ENCODE assay signal across 30 cellular contexts in the genomic region with DNA sequence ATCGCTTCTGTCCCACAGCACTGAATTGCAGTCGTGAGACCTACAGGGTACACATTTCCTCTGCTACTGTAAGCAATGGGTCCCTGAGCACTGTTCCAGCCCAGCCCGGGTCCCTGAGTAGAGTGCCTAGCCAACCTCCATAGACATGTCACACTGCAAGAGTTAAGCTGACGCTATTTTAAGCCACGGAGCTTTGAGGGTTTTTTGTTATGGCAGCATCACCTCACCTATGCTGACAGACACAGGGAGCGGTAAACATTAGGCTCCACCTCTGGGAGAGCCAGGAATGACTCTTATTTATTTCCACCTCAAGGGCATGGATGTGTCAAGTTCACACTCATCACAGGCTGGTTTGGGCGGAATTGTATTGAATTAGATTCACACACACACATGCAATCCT. TPM values are rescaled to one million over a fixed set of nuclear protein-coding genes. Genes with fewer than 3 reads are reported as not detected.
"Had no signal": no experiment of that assay in that cellular context is flagged by ENCODE, and none has a peak within 500 bp of the region (broad histone marks: within the 10 kb centered on the region; RNA-seq: fewer than 3 reads in every experiment).

No MANE protein-coding gene starts in this region.

- H3K9me3 ChIP-seq: esophagus squamous epithelium, gastrocnemius medialis, heart right ventricle, left lung, lower lobe of right lung, mucosa of descending colon had no signal

- H3K4me3 ChIP-seq: coronary artery, dorsolateral prefrontal cortex, esophagus squamous epithelium, gastrocnemius medialis, heart right ventricle, left lung, lower lobe of right lung, mucosa of descending colon had no signal

- FAIRE-seq: colon, endothelial cell of umbilical vein, islet of Langerhans, keratinocyte had no signal

- DNase-seq: dermis blood vessel endothelial cell; dorsolateral prefrontal cortex; effector CD4-positive, alpha-beta T cell; effector memory CD4-positive, alpha-beta T cell; erythroblast; esophagus squamous epithelium; foreskin fibroblast; foreskin melanocyte; gastrocnemius medialis; glutamatergic neuron; heart right ventricle; hippocampal formation; left cardiac atrium; left lung; left ventricle myocardium superior; lower lobe of right lung; mesenchymal stem cell; mucosa of descending colon; naive B cell had no signal

- H3K36me3 ChIP-seq: esophagus squamous epithelium, gastrocnemius medialis, heart right ventricle, left lung, lower lobe of right lung had no signal

- H3K27ac ChIP-seq: coronary artery, epithelial cell of prostate, esophagus squamous epithelium, gastrocnemius medialis, heart right ventricle, left lung, lower lobe of right lung had no signal

- ATAC-seq: esophagus mucosa, gastrocnemius medialis, heart right ventricle, left cardiac atrium, left lung, left ventricle myocardium superior, lower lobe of right lung, mucosa of descending colon had no signal

- H3K4me1 ChIP-seq: esophagus squamous epithelium, gastrocnemius medialis, heart right ventricle, left lung, lower lobe of right lung had no signal

RNA-seq across cellular contexts. Expression of a gene that starts 45.1 kb away (rescaled TPM):
- total RNA-seq: dermis blood vessel endothelial cell, endothelial cell of umbilical vein, esophagus mucosa, esophagus squamous epithelium, glomerular endothelial cell, heart right ventricle, kidney epithelial cell, left cardiac atrium, left lung, left ventricle myocardium superior, lower lobe of right lung, lung microvascular endothelial cell, mesenteric fat pad had no signal
- polyA plus RNA-seq: heart right ventricle, keratinocyte had no signal
